24 cellular contexts compared by ENCODE assay signal in genomic region chr7:30176463-30177090, GRCh38. TPM values are rescaled to one million over a fixed set of nuclear protein-coding genes. Genes with fewer than 3 reads are reported as not detected.
DNase-seq lines count a peak whose midpoint lies in the region; ATAC-seq, FAIRE-seq and TF ChIP-seq lines count a peak whose summit lies in the region.
"Had no signal": no experiment of that assay in that cellular context is flagged by ENCODE, and none has a peak within 500 bp of the region (broad histone marks: within the 10 kb centered on the region; RNA-seq: fewer than 3 reads in every experiment).

No MANE protein-coding gene starts in this region.

- TF ChIP-seq POLR2A in HepG2 (IDR thresholded peaks at IDR 0.05; ENCODE audit: insufficient read depth in 1 of 2, low read depth in 2 of 2, low read length in 2 of 2): no peak

- no peaks in the 10 kb centered on the region for H3K27me3 Mint-ChIP-seq in naive B cell
- H3K27me3 Mint-ChIP-seq: activated naive CD8-positive, alpha-beta T cell; activated T-cell treated with anti-CD3 and anti-CD28 coated beads, Interleukin-2, amount 50 U/mL, for 24 hours; CD4-positive, alpha-beta T cell had no signal

- H2AFZ ChIP-seq in HepG2 (ENCODE audit: low read length) (no peak overlapping the region), PC-3 (ENCODE audit: low read length) (no peak overlapping the region)
- H2AFZ ChIP-seq: GM23248 had no signal

- H3K9me3 Mint-ChIP-seq in naive B cell: peaks cover 0 to 1% (median 0%) of the 10 kb centered on the region in 7 donors
- H3K9me3 Mint-ChIP-seq: activated T-cell treated with anti-CD3 and anti-CD28 coated beads, Interleukin-2, amount 50 U/mL, for 24 hours; CD4-positive, alpha-beta T cell had no signal

- H3K9me2 ChIP-seq in PC-3 (replicated peaks; ENCODE audit: low read length): no peaks in the 10 kb centered on the region

- H3K27me3 ChIP-seq in HepG2 (ENCODE audit: control insufficient read depth in 1 of 2, insufficient read depth in 2 of 2, low read length in 2 of 2): no peaks in the 10 kb centered on the region; a peak in 1 of 5 replicates
- no peaks in the 10 kb centered on the region for H3K27me3 ChIP-seq in PC-3 (ENCODE audit: low read length)
- H3K27me3 ChIP-seq: breast epithelium, dorsolateral prefrontal cortex, ovary, Peyer's patch had no signal

- WGBS in HepG2 (ENCODE audit: low lambda C conversion rate): 9% methylated on average over 3 of the region's 6 CpGs

- TF ChIP-seq EP300 in HepG2 (IDR thresholded peaks at IDR 0.05; ENCODE audit: low read depth in 2 of 2, low read length in 2 of 2) (no peak), HepG2 (CRISPR knock-in tag; IDR thresholded peaks at IDR 0.05; ENCODE audit: borderline replicate concordance) (no peak)

- H3K4me1 Mint-ChIP-seq in naive B cell: peaks cover 31 to 39% (median 32%) of the 10 kb centered on the region in 3 donors

- peak overlapping the region in 5 of 8 donors; percentile 9 to 77 (median 10) for H3K4me3 Mint-ChIP-seq in naive B cell
- H3K4me3 Mint-ChIP-seq: activated naive CD8-positive, alpha-beta T cell; activated T-cell treated with anti-CD3 and anti-CD28 coated beads, Interleukin-2, amount 50 U/mL, for 24 hours; CD4-positive, alpha-beta T cell had no signal

- H4K20me1 ChIP-seq in HepG2 (ENCODE audit: insufficient read depth, low read length) (no peaks in the 10 kb centered on the region), PC-3 (ENCODE audit: low read length) (no peaks in the 10 kb centered on the region)

- in situ Hi-C loops in HepG2 (cut with HindIII; ENCODE audit: extremely low pct_ligation_motif_present, low pct_unique_long_range_greater_than_20kb): no loop called here

- CTCF ChIA-PET in HepG2 (lab: Yijun Ruan, JAX; ENCODE audit: low intra/inter-chr PET ratio, low total read pairs): no interaction called here
- CTCF ChIA-PET in PC-3 (lab: Charles Lee): no interaction called here

- POLR2A ChIA-PET in HepG2 (lab: Yijun Ruan, JAX) (no interaction called here), PC-3 (lab: Charles Lee; ENCODE audit: unreplicated experiment) (no interaction called here)

- no peak overlapping the region for H3K27ac ChIP-seq in HepG2 (ENCODE audit: extremely low read length, insufficient read depth, low read length)
- H3K27ac ChIP-seq in PC-3 (ENCODE audit: low read length): no peak overlapping the region
- H3K27ac ChIP-seq: breast epithelium, GM23248, ovary, Peyer's patch had no signal

- H3K36me3 Mint-ChIP-seq in naive B cell: no peaks in the 10 kb centered on the region
- H3K36me3 Mint-ChIP-seq: activated naive CD8-positive, alpha-beta T cell had no signal

- TF ChIP-seq CTCF in HepG2 (CRISPR knock-in tag; IDR thresholded peaks at IDR 0.05) (no peak), PC-3 (conservative IDR thresholded peaks at IDR 0.05; ENCODE audit: low read depth, low read length) (no peak)

- H3K36me3 ChIP-seq in HepG2 (replicated peaks in 1 of 2; ENCODE audit: control insufficient read depth in 1 of 2, insufficient read depth in 2 of 2, low read length in 2 of 2) (no peaks in the 10 kb centered on the region), PC-3 (ENCODE audit: low read depth, low read length) (no peaks in the 10 kb centered on the region)
- H3K36me3 ChIP-seq: breast epithelium, ovary, Peyer's patch had no signal

- H3K9me3 ChIP-seq in HepG2 (ENCODE audit: low read length) (no peaks in the 10 kb centered on the region), PC-3 (ENCODE audit: low read length) (no peaks in the 10 kb centered on the region)
- H3K9me3 ChIP-seq: breast epithelium, ovary, Peyer's patch had no signal

- intact Hi-C loops in HepG2 (cut with micrococcal nuclease; ENCODE audit: unreplicated experiment): no loop called here
- intact Hi-C loops in PC-3 (cut with micrococcal nuclease): no loop called here

- ATAC-seq in HG03108 (IDR thresholded peaks at IDR 0.05; ENCODE audit: unreplicated experiment) (peak; percentile 57), naive B cell (ENCODE audit: low read depth in 2 of 2) (peak; percentile 38 to 42), GM19463 (IDR thresholded peaks at IDR 0.05; ENCODE audit: unreplicated experiment) (no peak), HG03039 (IDR thresholded peaks at IDR 0.05; ENCODE audit: unreplicated experiment) (no peak), HepG2 (no peak), PC-3 (no peak)
- ATAC-seq: SK-N-SH treated with all-trans-retinoic acid at 6 μM for 48 hours had no signal

- peak overlapping the region; percentile 49 to 87 (median 74) for H3K27ac Mint-ChIP-seq in naive B cell
- H3K27ac Mint-ChIP-seq: activated naive CD8-positive, alpha-beta T cell; activated T-cell treated with anti-CD3 and anti-CD28 coated beads, Interleukin-2, amount 50 U/mL, for 24 hours; CD4-positive, alpha-beta T cell had no signal

- DNase-seq in AML-193 (lab: John Stamatoyannopoulos, UW): peak; percentile 9 to 24
- peak; percentile 31 for DNase-seq in SKM-1 (lab: John Stamatoyannopoulos, UW; ENCODE audit: unreplicated experiment)
- DNase-seq in naive B cell: no peak
- DNase-seq in HepG2 (ENCODE audit: low spot score): no peak
- no peak for DNase-seq in PC-3
- DNase-seq: activated T-cell treated with anti-CD3 and anti-CD28 coated beads, Interleukin-2, amount 50 U/mL, for 24 hours; CD4-positive, alpha-beta T cell; DND-41; dorsolateral prefrontal cortex; GM23248; midbrain; MM.1S; NCI-H2081; NCI-H524 treated with DMSO at 0.1 percent for 48 hours; ovary had no signal

- H3K79me2 ChIP-seq in HepG2 (ENCODE audit: insufficient read depth, low read length): no peaks in the 10 kb centered on the region
- H3K79me2 ChIP-seq in PC-3 (ENCODE audit: low read length): no peaks in the 10 kb centered on the region

- H3K4me2 ChIP-seq in HepG2 (ENCODE audit: low read depth, low read length) (no peak overlapping the region), PC-3 (ENCODE audit: low read length) (no peak overlapping the region)
- H3K4me2 ChIP-seq: smooth muscle cell had no signal

- no peak for FAIRE-seq in HepG2 (lab: Jason Lieb, UNC)
- FAIRE-seq: A204.1 had no signal

- TF ChIP-seq RAD21 in HepG2 (CRISPR knock-in tag; IDR thresholded peaks at IDR 0.05): no peak

- H3K9ac ChIP-seq in HepG2 (ENCODE audit: insufficient read depth, low read depth, low read length): no peak overlapping the region
- no peak overlapping the region for H3K9ac ChIP-seq in PC-3 (ENCODE audit: low read length)
- H3K9ac ChIP-seq: GM23248 had no signal

- no peaks in the 10 kb centered on the region for H3F3A ChIP-seq in PC-3 (ENCODE audit: low read length, unreplicated experiment)

- H3K4me1 ChIP-seq in HepG2 (ENCODE audit: insufficient read depth, low read length) (peaks cover 25% of the 10 kb centered on the region), PC-3 (ENCODE audit: insufficient read depth, low read length) (peaks cover 21% of the 10 kb centered on the region)

- H3K4me3 ChIP-seq in HepG2 (replicated peaks in 1 of 3; ENCODE audit: insufficient read depth in 1 of 3, low read depth in 2 of 3, low read length in 3 of 3): no peak overlapping the region
- no peak overlapping the region for H3K4me3 ChIP-seq in PC-3 (ENCODE audit: low read length)
- H3K4me3 ChIP-seq: breast epithelium, dorsolateral prefrontal cortex, GM23248, ovary, Peyer's patch, smooth muscle cell had no signal

- no TSS peak for BruUV-seq in HepG2 (replicated peaks; lab: Mats Ljungman, UMichigan)
- no TSS peak for BruUV-seq in PC-3 (replicated peaks; lab: Mats Ljungman, UMichigan)

TF ChIP-seq in HepG2, 621 proteins besides CTCF, POLR2A, EP300 and RAD21 (continues in another document):
- no peak for TF ChIP-seq ZNF563 (CRISPR knock-in tag; IDR thresholded peaks at IDR 0.05)
- TF ChIP-seq FLYWCH1 (CRISPR knock-in tag; IDR thresholded peaks at IDR 0.05): no peak
- TF ChIP-seq U2AF1 (optimal IDR thresholded peaks at IDR 0.05; ENCODE audit: low read depth, low read length): no peak
- TF ChIP-seq KDM1A (CRISPR knock-in tag; IDR thresholded peaks at IDR 0.05): no peak

RNA-seq across cellular contexts. Expression of gene MTURN, which starts 41.8 kb away (rescaled TPM):
- 1 to 10 TPM; 3.1 to 8.3 (median 4.7) TPM for polyA plus RNA-seq in naive B cell (ENCODE audit: low read depth in 6 of 6)
- total RNA-seq in HepG2 (2016; rRNA removed; fragmentation: Illumina TruSeq; extraction: Trizol): 5.7 and 8.2 TPM in 2 replicates
- 15.1 and 17.4 TPM in 2 replicates for total RNA-seq in HepG2 (2016; cell fraction: cytosol; rRNA removed; fragmentation: Illumina TruSeq; extraction: Trizol; ENCODE audit: low read depth)
- 5.7 and 6.1 TPM in 2 replicates for total RNA-seq in HepG2 (2016; cell fraction: insoluble cytoplasmic fraction; rRNA removed; fragmentation: Illumina TruSeq; extraction: Trizol)
- 16.1 and 17.3 TPM in 2 replicates for total RNA-seq in HepG2 (2016; cell fraction: membrane; rRNA removed; fragmentation: Illumina TruSeq; extraction: Trizol)
- total RNA-seq in HepG2 (2016; cell fraction: nucleus; rRNA removed; fragmentation: Illumina TruSeq; extraction: Trizol): 5.2 and 6.6 TPM in 2 replicates
- polyA plus RNA-seq in HepG2 (2011; rRNA removed): 7.2 and 7.9 TPM in 2 replicates
- polyA plus RNA-seq in HepG2 (2011; cell fraction: cytosol; rRNA removed): 4.0 and 5.1 TPM in 2 replicates
- polyA plus RNA-seq in HepG2 (2011; cell fraction: nucleus; rRNA removed): 8.4 and 11.0 TPM in 2 replicates
- polyA plus RNA-seq in HepG2 (2012): 4.8 and 6.5 TPM in 2 replicates
- 19.8 and 22.7 TPM in 2 replicates for polyA plus RNA-seq in HepG2 (2016; cell fraction: cytosol; fragmentation: Illumina TruSeq; extraction: Trizol; ENCODE audit: low read depth)
- 6.6 TPM in 2 replicates for polyA plus RNA-seq in HepG2 (2016; cell fraction: insoluble cytoplasmic fraction; fragmentation: Illumina TruSeq; extraction: Trizol; ENCODE audit: low read depth)
- 16.0 and 17.6 TPM in 2 replicates for polyA plus RNA-seq in HepG2 (2016; cell fraction: membrane; fragmentation: Illumina TruSeq; extraction: Trizol; ENCODE audit: low read depth)
- polyA plus RNA-seq in HepG2 (2016; cell fraction: nucleus; fragmentation: Illumina TruSeq; extraction: Trizol; ENCODE audit: insufficient read depth, low read depth): 7.4 and 7.9 TPM in 2 replicates
- polyA minus RNA-seq in HepG2 (2011; rRNA and poly(A)+ RNA removed; ENCODE audit: low replicate concordance): 4.1 TPM in 2 replicates
- polyA minus RNA-seq in HepG2 (2011; cell fraction: cytosol; rRNA and poly(A)+ RNA removed): 1.8 and 4.4 TPM in 2 replicates
- 12.1 and 12.6 TPM in 2 replicates for polyA minus RNA-seq in HepG2 (2011; cell fraction: nucleus; rRNA and poly(A)+ RNA removed)
- 5.4 and 6.3 TPM in 2 replicates for total RNA-seq in PC-3 (2014; rRNA removed)

Comparison
In these comparisons a context has a peak if more than half of its experiments do, and no peak if none do; other contexts are left out.
1. DNase-seq: peak in AML-193 (2 of 2) and SKM-1 (single experiment); none in naive B cell (single experiment), HepG2 (single experiment) and PC-3 (single experiment).
2. ATAC-seq: peak in HG03108 (single experiment) and naive B cell (2 of 2); none in GM19463 (single experiment), HG03039 (single experiment), HepG2 (single experiment) and PC-3 (single experiment).